In genomic region chr1:33535334-33535733, GRCh38 we compare ENCODE assay signal across 36 cellular contexts.
"Had no signal": no experiment of that assay in that cellular context is flagged by ENCODE, and none has a peak within 500 bp of the region (broad histone marks: within the 10 kb centered on the region; RNA-seq: fewer than 3 reads in every experiment).

No MANE protein-coding gene starts in this region.

- H3K4me3 ChIP-seq: MG63 had no signal

- DNase-seq: Karpas-422, Kasumi-1, MG63, MM.1S, MV-4-11, NCI-H1048, NCI-H1092, NCI-H1092 treated with DMSO at 0.1 percent for 48 hours, NCI-H1105, NCI-H1105 treated with DMSO at 0.1 percent for 48 hours, NCI-H1417, NCI-H1417 treated with DMSO at 0.1 percent for 48 hours, NCI-H1436, NCI-H1436 treated with DMSO at 0.1 percent for 48 hours, NCI-H146, NCI-H1694, NCI-H1694 treated with DMSO at 0.1 percent for 48 hours, NCI-H187, NCI-H187 treated with DMSO at 0.1 percent for 48 hours, NCI-H1930, NCI-H2029, NCI-H2029 treated with DMSO at 0.1 percent for 48 hours, NCI-H2081, NCI-H2081 treated with DMSO at 0.1 percent for 48 hours, NCI-H2107, NCI-H2171, NCI-H2171 treated with DMSO at 0.1 percent for 48 hours, NCI-H2227 treated with DMSO at 0.1 percent for 48 hours, NCI-H226, NCI-H345, NCI-H446, NCI-H446 treated with DMSO at 0.1 percent for 48 hours, NCI-H510A, NCI-H510A treated with DMSO at 0.1 percent for 48 hours, NCI-H524, NCI-H524 treated with DMSO at 0.1 percent for 48 hours had no signal

- H3K36me3 ChIP-seq: MG63 had no signal

- H3K9me3 ChIP-seq: MG63 had no signal
